17 cellular contexts compared by ENCODE assay signal in the genomic region with DNA sequence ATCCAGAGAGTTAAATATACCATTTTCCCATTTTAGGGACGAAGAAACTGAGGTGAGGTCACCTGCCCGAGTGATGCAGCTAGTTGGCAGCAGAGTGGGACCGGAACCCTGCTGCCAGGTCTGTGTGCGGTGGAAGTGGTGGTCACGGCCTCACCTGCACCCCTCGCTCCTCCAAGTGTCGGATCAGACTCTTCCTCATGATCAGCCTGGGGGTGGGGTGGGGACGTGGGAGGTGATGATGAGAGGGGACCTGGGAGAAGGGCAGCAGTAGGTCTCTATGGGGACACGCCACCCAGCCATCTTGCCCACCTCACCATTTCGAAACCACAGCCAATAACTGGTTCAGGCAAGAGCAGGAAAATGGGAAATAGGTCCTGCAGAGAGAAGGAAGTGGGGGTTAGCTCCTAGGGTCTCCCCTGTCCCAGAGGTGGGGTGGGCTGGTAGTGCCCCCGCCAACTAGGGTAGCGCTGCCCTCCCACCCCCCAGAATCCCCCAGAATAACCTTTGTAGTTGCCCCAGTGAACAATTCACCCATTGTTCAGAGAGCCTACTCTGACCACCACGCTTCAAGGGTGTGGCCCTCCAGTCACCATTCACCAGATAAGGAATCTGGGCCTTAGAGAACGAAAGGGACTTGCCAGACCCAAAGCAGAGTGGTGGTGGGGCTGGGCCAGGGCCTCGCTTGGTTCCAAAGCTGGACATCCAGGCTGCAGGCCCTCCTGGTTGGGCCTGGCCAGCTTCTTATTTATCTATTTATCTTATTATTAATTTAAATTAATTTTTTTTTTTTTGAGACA. TPM values are rescaled to one million over a fixed set of nuclear protein-coding genes. Genes with fewer than 3 reads are reported as not detected.
DNase-seq lines count a peak whose midpoint lies in the region; ATAC-seq and TF ChIP-seq lines count a peak whose summit lies in the region.
"Had no signal": no experiment of that assay in that cellular context is flagged by ENCODE, and none has a peak within 500 bp of the region (broad histone marks: within the 10 kb centered on the region; RNA-seq: fewer than 3 reads in every experiment).

No MANE protein-coding gene starts in this region.

- H3K14ac ChIP-seq in neuronal stem cell (ENCODE audit: low read length) = peak overlapping the region; percentile 8

- no peak overlapping the region for H3K27ac Mint-ChIP-seq in endothelial cell (ENCODE audit: unreplicated experiment)
- no peak overlapping the region for H3K27ac Mint-ChIP-seq in activated CD4-positive, alpha-beta memory T cell treated with anti-CD3 and anti-CD28 coated beads, Interleukin-2, amount 10 ng/mL, durations not matched to agents 7 days and 5 days
- H3K27ac Mint-ChIP-seq: CD4-positive, alpha-beta T cell; HFFc6 had no signal

- no peak overlapping the region for H2AFZ ChIP-seq in neuronal stem cell (ENCODE audit: low read length)

- peaks cover 14% of the 10 kb centered on the region for H3K4me1 Mint-ChIP-seq in endothelial cell (ENCODE audit: unreplicated experiment)
- peaks cover 8% of the 10 kb centered on the region for H3K4me1 Mint-ChIP-seq in activated CD4-positive, alpha-beta memory T cell treated with anti-CD3 and anti-CD28 coated beads, Interleukin-2, amount 10 ng/mL, durations not matched to agents 7 days and 5 days

- H3K4me2 ChIP-seq in neuronal stem cell (ENCODE audit: insufficient read depth, low read length, poor library complexity, severe bottlenecking) = no peak overlapping the region

- H3K27ac ChIP-seq in neuronal stem cell (replicated peaks; ENCODE audit: low read length) = no peak overlapping the region
- H3K27ac ChIP-seq: C4-2B, HL-60 had no signal

- peaks cover 20 to 21% of the 10 kb centered on the region in 2 donors for H3K36me3 ChIP-seq in neuronal stem cell (replicated peaks in 1 of 2; ENCODE audit: control insufficient read depth in 2 of 2, insufficient read depth in 2 of 2, low read length in 2 of 2)

- no peaks in the 10 kb centered on the region for H3K79me1 ChIP-seq in neuronal stem cell (ENCODE audit: low read depth, low read length)

- H3K4ac ChIP-seq in neuronal stem cell (ENCODE audit: low read length) = no peak overlapping the region

- H3K9ac ChIP-seq in neuronal stem cell (ENCODE audit: low read depth, low read length, poor library complexity) = no peak overlapping the region

- H3K36me3 Mint-ChIP-seq in endothelial cell (ENCODE audit: low read depth, unreplicated experiment) = peaks cover 46% of the 10 kb centered on the region
- H3K36me3 Mint-ChIP-seq in activated CD4-positive, alpha-beta memory T cell treated with anti-CD3 and anti-CD28 coated beads, Interleukin-2, amount 10 ng/mL, durations not matched to agents 7 days and 5 days (ENCODE audit: low read depth) = peaks cover 48% of the 10 kb centered on the region

- no peak overlapping the region for H3K4me3 ChIP-seq in neuronal stem cell (ENCODE audit: low read length in 2 of 2)

- H3K4me1 ChIP-seq in neuronal stem cell (ENCODE audit: control insufficient read depth in 2 of 2, insufficient read depth in 1 of 2, low read depth in 1 of 2, low read length in 2 of 2) = no peaks in the 10 kb centered on the region

- CTCF ChIA-PET in activated CD4-positive, alpha-beta memory T cell treated with anti-CD3 and anti-CD28 coated beads, Interleukin-2, amount 10 ng/mL, durations not matched to agents 7 days and 5 days (lab: Charles Lee) = no interaction called here

- no peak for ATAC-seq in GM21825 (IDR thresholded peaks at IDR 0.05; ENCODE audit: unreplicated experiment)

- no peak overlapping the region for H2BK15ac ChIP-seq in neuronal stem cell (ENCODE audit: low read length)

- no CpG with 5 or more reads among the region's 15 CpGs for WGBS in neuronal stem cell (ENCODE audit: extremely low coverage in 2 of 2, insufficient read length in 2 of 2, insufficient replicate concordance in 1 of 2), 2 donors

- H3K27me3 Mint-ChIP-seq in endothelial cell (ENCODE audit: unreplicated experiment) = peaks cover 5% of the 10 kb centered on the region
- H3K27me3 Mint-ChIP-seq in activated CD4-positive, alpha-beta memory T cell treated with anti-CD3 and anti-CD28 coated beads, Interleukin-2, amount 10 ng/mL, durations not matched to agents 7 days and 5 days = no peaks in the 10 kb centered on the region
- H3K27me3 Mint-ChIP-seq: CD4-positive, alpha-beta T cell had no signal

- H2BK5ac ChIP-seq in neuronal stem cell (ENCODE audit: low read length) = no peak overlapping the region

- no peaks in the 10 kb centered on the region for H3K9me3 ChIP-seq in neuronal stem cell (replicated peaks in 1 of 2; ENCODE audit: control insufficient read depth in 2 of 2, insufficient read depth in 1 of 2, low read depth in 1 of 2, low read length in 2 of 2)

- H3K4me3 Mint-ChIP-seq in endothelial cell (ENCODE audit: unreplicated experiment) = peak overlapping the region; percentile 21
- H3K4me3 Mint-ChIP-seq in activated CD4-positive, alpha-beta memory T cell treated with anti-CD3 and anti-CD28 coated beads, Interleukin-2, amount 10 ng/mL, durations not matched to agents 7 days and 5 days = no peak overlapping the region
- H3K4me3 Mint-ChIP-seq: CD4-positive, alpha-beta T cell; HFFc6 had no signal

- no peak overlapping the region for H2BK12ac ChIP-seq in neuronal stem cell (ENCODE audit: low read length)

- peak overlapping the region; percentile 31 for H3K23ac ChIP-seq in neuronal stem cell (ENCODE audit: low read depth, low read length, poor library complexity)

- TF ChIP-seq CTCF in endothelial cell (IDR thresholded peaks at IDR 0.05; ENCODE audit: unreplicated experiment) = no peak

- H4K8ac ChIP-seq in neuronal stem cell (ENCODE audit: low read depth, low read length) = no peak overlapping the region

- H3K9me3 Mint-ChIP-seq in endothelial cell (ENCODE audit: unreplicated experiment) = no peaks in the 10 kb centered on the region
- no peaks in the 10 kb centered on the region for H3K9me3 Mint-ChIP-seq in activated CD4-positive, alpha-beta memory T cell treated with anti-CD3 and anti-CD28 coated beads, Interleukin-2, amount 10 ng/mL, durations not matched to agents 7 days and 5 days
- H3K9me3 Mint-ChIP-seq: CD4-positive, alpha-beta T cell; HFFc6 had no signal

- no peak overlapping the region for H2AK5ac ChIP-seq in neuronal stem cell (ENCODE audit: low read depth, low read length)

- POLR2A ChIA-PET in activated CD4-positive, alpha-beta memory T cell treated with anti-CD3 and anti-CD28 coated beads, Interleukin-2, amount 10 ng/mL, durations not matched to agents 7 days and 5 days (lab: Charles Lee) = interaction anchor here (0.9 kb wide), 1 partner anchor 79 kb away, joined by 3 read pairs; no protein-coding TSS in a partner anchor

- H3K27me3 ChIP-seq in neuronal stem cell (ENCODE audit: control insufficient read depth in 3 of 3, insufficient read depth in 3 of 3, low read depth in 1 of 3, low read length in 3 of 3) = no peaks in the 10 kb centered on the region

- H4K91ac ChIP-seq in neuronal stem cell (ENCODE audit: low read depth, low read length, poor library complexity) = no peak overlapping the region

- H2BK120ac ChIP-seq in neuronal stem cell (ENCODE audit: low read depth, low read length) = no peak overlapping the region

- no peak overlapping the region for H3K18ac ChIP-seq in neuronal stem cell (ENCODE audit: low read length)

- DNase-seq in SW480 (ENCODE audit: low spot score) (peak; percentile 65), endothelial cell (ENCODE audit: low spot score) (no peak), neuronal stem cell (ENCODE audit: low spot score) (no peak), COLO668 (lab: John Stamatoyannopoulos, UW; ENCODE audit: unreplicated experiment) (no peak)
- no peak for DNase-seq in activated CD4-positive, alpha-beta memory T cell treated with anti-CD3 and anti-CD28 coated beads, Interleukin-2, amount 10 ng/mL, durations not matched to agents 7 days and 5 days
- DNase-seq: ACHN; AML-193; CD4-positive, alpha-beta T cell; DMS153; DMS79; GDM1; HCEC 1CT; HFFc6 had no signal

RNA-seq across cellular contexts. Expression of a gene that starts 5.1 kb away (rescaled TPM):
- total RNA-seq in endothelial cell (ENCODE audit: unreplicated experiment) = 9.3 TPM
- polyA plus RNA-seq in neuronal stem cell (2013, experiment 1 of 2) = 3.9 TPM
- 3.4 TPM for polyA plus RNA-seq in neuronal stem cell (2013, experiment 2 of 2)
- 10 to 100 TPM; 11.5 to 12.3 TPM for total RNA-seq in activated CD4-positive, alpha-beta memory T cell treated with anti-CD3 and anti-CD28 coated beads, Interleukin-2, amount 10 ng/mL, durations not matched to agents 7 days and 5 days

RNA-seq across cellular contexts. Expression of a gene that starts 12.2 kb away (rescaled TPM):
- 45.9 TPM for total RNA-seq in endothelial cell (ENCODE audit: unreplicated experiment)
- polyA plus RNA-seq in neuronal stem cell (2013, experiment 1 of 2) = 51.2 TPM
- 52.1 TPM for polyA plus RNA-seq in neuronal stem cell (2013, experiment 2 of 2)
- total RNA-seq in activated CD4-positive, alpha-beta memory T cell treated with anti-CD3 and anti-CD28 coated beads, Interleukin-2, amount 10 ng/mL, durations not matched to agents 7 days and 5 days = 100 to 1,000 TPM in 1 of 2 experiments, 10 to 100 TPM in 1; 99.4 to 106 TPM

RNA-seq across cellular contexts. Expression of a gene that starts 14.8 kb away (rescaled TPM):
- total RNA-seq in endothelial cell (ENCODE audit: unreplicated experiment) = 125 TPM
- polyA plus RNA-seq in neuronal stem cell (2013, experiment 1 of 2) = 80.2 TPM
- 78.2 TPM for polyA plus RNA-seq in neuronal stem cell (2013, experiment 2 of 2)
- 100 to 1,000 TPM; 108 to 111 TPM for total RNA-seq in activated CD4-positive, alpha-beta memory T cell treated with anti-CD3 and anti-CD28 coated beads, Interleukin-2, amount 10 ng/mL, durations not matched to agents 7 days and 5 days

RNA-seq across cellular contexts. Expression of a gene that starts 16.5 kb away (rescaled TPM):
- total RNA-seq in endothelial cell (ENCODE audit: unreplicated experiment) = 2.6 TPM
- polyA plus RNA-seq in neuronal stem cell (2013, experiment 1 of 2) = 2.8 TPM
- polyA plus RNA-seq in neuronal stem cell (2013, experiment 2 of 2) = 2.5 TPM
- 1 to 10 TPM; 1.9 to 2.5 TPM for total RNA-seq in activated CD4-positive, alpha-beta memory T cell treated with anti-CD3 and anti-CD28 coated beads, Interleukin-2, amount 10 ng/mL, durations not matched to agents 7 days and 5 days
- total RNA-seq: Daoy had no signal

RNA-seq across cellular contexts. Expression of a gene that starts 32.5 kb away (rescaled TPM):
- 191 TPM for total RNA-seq in endothelial cell (ENCODE audit: unreplicated experiment)
- 112 TPM for polyA plus RNA-seq in neuronal stem cell (2013, experiment 1 of 2)
- polyA plus RNA-seq in neuronal stem cell (2013, experiment 2 of 2) = 110 TPM
- 100 to 1,000 TPM; 146 to 147 TPM for total RNA-seq in activated CD4-positive, alpha-beta memory T cell treated with anti-CD3 and anti-CD28 coated beads, Interleukin-2, amount 10 ng/mL, durations not matched to agents 7 days and 5 days
